ENCODE assay signal across 11 cellular contexts in genomic region chr10:1754506-1755177, GRCh38. TPM values are rescaled to one million over a fixed set of nuclear protein-coding genes. Genes with fewer than 3 reads are reported as not detected.
DNase-seq lines count a peak whose midpoint lies in the region; ATAC-seq and TF ChIP-seq lines count a peak whose summit lies in the region.
"Had no signal": no experiment of that assay in that cellular context is flagged by ENCODE, and none has a peak within 500 bp of the region (broad histone marks: within the 10 kb centered on the region; RNA-seq: fewer than 3 reads in every experiment).

No MANE protein-coding gene starts in this region.

- ATAC-seq in HG03139 (IDR thresholded peaks at IDR 0.05; ENCODE audit: unreplicated experiment) = no peak
- ATAC-seq: activated CD8-positive, alpha-beta T cell treated with anti-CD3 and anti-CD28 coated beads, Interleukin-2, amount 10 ng/mL, durations not matched to agents 7 days and 5 days had no signal

- peak; percentile 10 for DNase-seq in HT1080 (ENCODE audit: low read depth)
- DNase-seq in ecto neural progenitor cell (ENCODE audit: low spot score) = peak; percentile 59
- peak; percentile 35 for DNase-seq in left kidney (ENCODE audit: low read depth, low spot score)
- peak in 46 of 49 donors; percentile 11 to 84 (median 60) for DNase-seq in substantia nigra (lab: John Stamatoyannopoulos, UW)
- DNase-seq in kidney tubule cell (ENCODE audit: low spot score) = no peak
- no peak for DNase-seq in uterus
- DNase-seq: activated B cell treated with CpG ODN at 0.5 μM for 24 hours; activated CD8-positive, alpha-beta T cell treated with anti-CD3 and anti-CD28 coated beads, Interleukin-2, amount 10 ng/mL, durations not matched to agents 7 days and 5 days; EL; NCI-H1105 had no signal

- TF ChIP-seq CTCF in uterus (IDR thresholded peaks at IDR 0.05) = no peak

- intact Hi-C loops in uterus (cut with DNase I; ENCODE audit: low total_unique reads) = no loop called here

- H3K4me1 ChIP-seq in uterus = no peaks in the 10 kb centered on the region

- peak overlapping the region; percentile 31 for H3K27ac ChIP-seq in substantia nigra (ENCODE audit: low read depth, low read length, poor library complexity, severe bottlenecking)
- no peak overlapping the region for H3K27ac ChIP-seq in uterus

- TF ChIP-seq POLR2A in uterus (IDR thresholded peaks at IDR 0.05) = no peak

- H3K4me3 ChIP-seq in uterus = no peak overlapping the region

- H3K36me3 ChIP-seq in uterus = no peaks in the 10 kb centered on the region

- H3K27me3 ChIP-seq in uterus = no peaks in the 10 kb centered on the region

- peaks cover 0 to 5% of the 10 kb centered on the region in 2 donors for H3K9me3 ChIP-seq in uterus

RNA-seq across cellular contexts. Expression of gene ADARB2, which starts 17.3 kb away (rescaled TPM):
- 0.03 TPM in 1 of 2 replicates, not detected in the other for total RNA-seq in HT1080 (2014; rRNA removed; shearing (Covaris generic))
- 0.01 TPM in 1 of 2 replicates, not detected in the other for polyA plus RNA-seq in HT1080 (2015; cell fraction: cytosol; rRNA removed)
- 0.12 TPM in 1 of 2 replicates, not detected in the other for polyA plus RNA-seq in HT1080 (2015; cell fraction: nucleus; rRNA removed)
- total RNA-seq in uterus = 1 to 10 TPM in 2 of 4 donors, under 1 TPM in 1, not detected in 1; 0.76 to 2.6 (median 2.0) TPM

Comparison
In these comparisons a context has a peak if more than half of its experiments do, and no peak if none do; other contexts are left out.
1. DNase-seq: peak in HT1080 (single experiment), ecto neural progenitor cell (single experiment), left kidney (single experiment) and substantia nigra (46 of 49); none in kidney tubule cell (single experiment) and uterus (0 of 2).